ENCODE assay signal across 19 cellular contexts in genomic region chr4:866761-867390, GRCh38. TPM values are rescaled to one million over a fixed set of nuclear protein-coding genes. Genes with fewer than 3 reads are reported as not detected.
DNase-seq lines count a peak whose midpoint lies in the region; ATAC-seq and TF ChIP-seq lines count a peak whose summit lies in the region.
"Had no signal": no experiment of that assay in that cellular context is flagged by ENCODE, and none has a peak within 500 bp of the region (broad histone marks: within the 10 kb centered on the region; RNA-seq: fewer than 3 reads in every experiment).

No MANE protein-coding gene starts in this region.

- dilution Hi-C loops in IMR-90 (cut with HindIII; ENCODE audit: low sequenced_read_pairs, unreplicated experiment) (no loop called here), mammary epithelial cell (cut with HindIII; ENCODE audit: low sequenced_read_pairs) (no loop called here)

- H3K14ac ChIP-seq in IMR-90 (replicated peaks; ENCODE audit: low read depth, low read length) (no peak overlapping the region), mesenchymal stem cell (ENCODE audit: low read length in 2 of 2) (no peak overlapping the region)

- no peaks in the 10 kb centered on the region for H3K9me3 ChIP-seq in IMR-90 (ENCODE audit: control insufficient read depth, insufficient read depth, low read length)
- no peaks in the 10 kb centered on the region for H3K9me3 ChIP-seq in mammary epithelial cell (replicated peaks; ENCODE audit: insufficient read depth, low read length)
- peaks cover 6% of the 10 kb centered on the region for H3K9me3 ChIP-seq in mesenchymal stem cell (ENCODE audit: control insufficient read depth, low read length)
- no peaks in the 10 kb centered on the region for H3K9me3 ChIP-seq in tibial nerve
- H3K9me3 ChIP-seq: uterus had no signal

- H2BK20ac ChIP-seq in IMR-90 (ENCODE audit: low read depth, low read length), result no peak overlapping the region

- no peaks in the 10 kb centered on the region for H3K79me2 ChIP-seq in mammary epithelial cell (ENCODE audit: insufficient read depth, low read length)

- no peak overlapping the region for H2AK9ac ChIP-seq in IMR-90 (replicated peaks; ENCODE audit: low read depth, low read length, poor library complexity)

- H3K9ac ChIP-seq in IMR-90 (ENCODE audit: low read depth, low read length) (no peak overlapping the region), mammary epithelial cell (ENCODE audit: insufficient read depth, low read length) (no peak overlapping the region), mesenchymal stem cell (ENCODE audit: low read length) (no peak overlapping the region)

- H3K27me3 ChIP-seq in IMR-90 (ENCODE audit: control insufficient read depth, insufficient read depth, low read length) (no peaks in the 10 kb centered on the region), mammary epithelial cell (ENCODE audit: insufficient read depth, low read length) (no peaks in the 10 kb centered on the region), mesenchymal stem cell (ENCODE audit: control insufficient read depth in 1 of 2, insufficient read depth in 1 of 2, low read length in 2 of 2) (no peaks in the 10 kb centered on the region), tibial nerve (no peaks in the 10 kb centered on the region)
- H3K27me3 ChIP-seq: uterus had no signal

- H2BK15ac ChIP-seq in IMR-90 (ENCODE audit: low read depth, low read length) (no peak overlapping the region), mesenchymal stem cell (ENCODE audit: low read depth, poor library complexity, severe bottlenecking) (no peak overlapping the region)

- no peak overlapping the region for H2BK5ac ChIP-seq in IMR-90 (ENCODE audit: low read depth, low read length, poor library complexity, severe bottlenecking)
- no peak overlapping the region for H2BK5ac ChIP-seq in mesenchymal stem cell (ENCODE audit: low read depth, low read length, poor library complexity, severe bottlenecking)

- 86% methylated on average over 11 of the region's 28 CpGs; no CpG with 5 or more reads in 1 of the 2 experiments for WGBS in IMR-90 (ENCODE audit: extremely low coverage in 2 of 2, insufficient read length in 1 of 2), 2 experiments
- 87% methylated on average over 3 of the region's 28 CpGs for WGBS in mammary epithelial cell (ENCODE audit: low coverage, missing lambda C conversion rate)
- 91% methylated on average over 28 of the region's 28 CpGs for WGBS in mesenchymal stem cell
- 91 to 95% methylated on average over 14 to 22 of the region's 28 CpGs for WGBS in tibial nerve, 2 donors

- H2AFZ ChIP-seq in IMR-90 (replicated peaks; ENCODE audit: low read length, poor library complexity), result peak overlapping the region; percentile 49
- no peak overlapping the region for H2AFZ ChIP-seq in mammary epithelial cell (ENCODE audit: low read depth, low read length)
- H2AFZ ChIP-seq in mesenchymal stem cell (ENCODE audit: low read depth, low read length), result no peak overlapping the region

- TF ChIP-seq EP300 in tibial nerve (IDR thresholded peaks at IDR 0.05), result no peak

- H3K79me1 ChIP-seq in IMR-90 (ENCODE audit: low read depth in 1 of 2, low read length in 2 of 2) (peaks cover 0 to 17% of the 10 kb centered on the region in 2 experiments; a peak in 2 of 4 replicates), mesenchymal stem cell (replicated peaks; ENCODE audit: low read length, poor library complexity, severe bottlenecking) (peaks cover 17% of the 10 kb centered on the region)

- intact Hi-C loops in IMR-90 (cut with micrococcal nuclease), result no loop called here
- intact Hi-C loops in mammary epithelial cell (cut with micrococcal nuclease), result no loop called here

- no peaks in the 10 kb centered on the region for H3K9me3 Mint-ChIP-seq in activated T-cell treated with anti-CD3 and anti-CD28 coated beads, Interleukin-2, amount 50 U/mL, for 24 hours
- H3K9me3 Mint-ChIP-seq: activated naive CD4-positive, alpha-beta T cell treated with anti-CD3 and anti-CD28 coated beads, Interleukin-2, amount 50 U/mL, for 24 hours; CD4-positive, alpha-beta memory T cell; naive thymus-derived CD8-positive, alpha-beta T cell; stimulated activated naive CD8-positive, alpha-beta T cell treated with anti-CD3 and anti-CD28 coated beads, Interleukin-15, Interleukin-2, amounts not matched to agents 100 ng/mL and 50 ng/mL, for 24 hours; T-cell had no signal

- H4K91ac ChIP-seq in IMR-90 (ENCODE audit: insufficient read depth, low read depth, low read length) (no peak overlapping the region), mesenchymal stem cell (ENCODE audit: low read length) (no peak overlapping the region)

- TF ChIP-seq POLR2A in IMR-90 (IDR thresholded peaks at IDR 0.05; ENCODE audit: low read depth, low read length), result no peak
- TF ChIP-seq POLR2A in tibial nerve (IDR thresholded peaks at IDR 0.05), result no peak

- no peak overlapping the region for H3K4ac ChIP-seq in IMR-90 (ENCODE audit: low read depth, low read length)
- no peak overlapping the region for H3K4ac ChIP-seq in mesenchymal stem cell (ENCODE audit: low read depth in 1 of 2, low read length in 2 of 2)

- H3K4me3 ChIP-seq in IMR-90 (ENCODE audit: insufficient read depth, low read depth, low read length), result no peak overlapping the region
- H3K4me3 ChIP-seq in mammary epithelial cell (replicated peaks in 1 of 3; ENCODE audit: insufficient read depth in 1 of 3, low read depth in 2 of 3, low read length in 3 of 3), result no peak overlapping the region
- no peak overlapping the region for H3K4me3 ChIP-seq in mesenchymal stem cell (ENCODE audit: insufficient read depth in 1 of 2, low read depth in 1 of 2, low read length in 2 of 2)
- H3K4me3 ChIP-seq in tibial nerve, result no peak overlapping the region
- H3K4me3 ChIP-seq: smooth muscle cell, uterus had no signal

- no peaks in the 10 kb centered on the region for H3K27me3 Mint-ChIP-seq in activated T-cell treated with anti-CD3 and anti-CD28 coated beads, Interleukin-2, amount 50 U/mL, for 24 hours
- H3K27me3 Mint-ChIP-seq: activated naive CD4-positive, alpha-beta T cell treated with anti-CD3 and anti-CD28 coated beads, Interleukin-2, amount 50 U/mL, for 24 hours; CD4-positive, alpha-beta memory T cell; naive thymus-derived CD8-positive, alpha-beta T cell; progenitor cell of endocrine pancreas; stimulated activated naive CD8-positive, alpha-beta T cell treated with anti-CD3 and anti-CD28 coated beads, Interleukin-15, Interleukin-2, amounts not matched to agents 100 ng/mL and 50 ng/mL, for 24 hours; T-cell had no signal

- H3K27ac ChIP-seq in IMR-90 (ENCODE audit: insufficient read depth, low read length), result no peak overlapping the region
- no peak overlapping the region for H3K27ac ChIP-seq in mammary epithelial cell (ENCODE audit: insufficient read depth, low read depth, low read length)
- H3K27ac ChIP-seq in mesenchymal stem cell (ENCODE audit: low read length, poor library complexity, severe bottlenecking), result peak overlapping the region; percentile 8
- H3K27ac ChIP-seq in tibial nerve, result no peak overlapping the region
- H3K27ac ChIP-seq: uterus, WERI-Rb-1 had no signal

- CTCF ChIA-PET in IMR-90 (lab: Yijun Ruan, JAX), result no interaction called here
- CTCF ChIA-PET in mammary epithelial cell (lab: Charles Lee; ENCODE audit: low non-redundant PET), result no interaction called here

- H3K4me2 ChIP-seq in IMR-90 (ENCODE audit: low read depth, low read length) (no peak overlapping the region), mammary epithelial cell (ENCODE audit: insufficient read depth, low read depth, low read length) (no peak overlapping the region), mesenchymal stem cell (ENCODE audit: low read length, poor library complexity, severe bottlenecking) (peak overlapping the region; percentile 19)
- H3K4me2 ChIP-seq: smooth muscle cell had no signal

- H3K4me1 Mint-ChIP-seq in activated T-cell treated with anti-CD3 and anti-CD28 coated beads, Interleukin-2, amount 50 U/mL, for 24 hours (ENCODE audit: low read depth), result peaks cover 2% of the 10 kb centered on the region
- H3K4me1 Mint-ChIP-seq: activated naive CD4-positive, alpha-beta T cell treated with anti-CD3 and anti-CD28 coated beads, Interleukin-2, amount 50 U/mL, for 24 hours had no signal

- in situ Hi-C loops in IMR-90 (cut with MboI; ENCODE audit: low sequenced_read_pairs) (no loop called here), mammary epithelial cell (cut with MboI; ENCODE audit: low sequenced_read_pairs in 2 of 2) (no loop called here)

- no peak for TF ChIP-seq RAD21 in IMR-90 (IDR thresholded peaks at IDR 0.05; ENCODE audit: low read length)

- H3K4me3 Mint-ChIP-seq in activated T-cell treated with anti-CD3 and anti-CD28 coated beads, Interleukin-2, amount 50 U/mL, for 24 hours, result no peak overlapping the region
- H3K4me3 Mint-ChIP-seq: activated naive CD4-positive, alpha-beta T cell treated with anti-CD3 and anti-CD28 coated beads, Interleukin-2, amount 50 U/mL, for 24 hours; CD4-positive, alpha-beta memory T cell; naive thymus-derived CD8-positive, alpha-beta T cell; stimulated activated naive CD8-positive, alpha-beta T cell treated with anti-CD3 and anti-CD28 coated beads, Interleukin-15, Interleukin-2, amounts not matched to agents 100 ng/mL and 50 ng/mL, for 24 hours; T-cell had no signal

- H3K27ac Mint-ChIP-seq in activated T-cell treated with anti-CD3 and anti-CD28 coated beads, Interleukin-2, amount 50 U/mL, for 24 hours, result peak overlapping the region; percentile 73
- H3K27ac Mint-ChIP-seq: activated naive CD4-positive, alpha-beta T cell treated with anti-CD3 and anti-CD28 coated beads, Interleukin-2, amount 50 U/mL, for 24 hours; CD4-positive, alpha-beta memory T cell; progenitor cell of endocrine pancreas; stimulated activated naive CD8-positive, alpha-beta T cell treated with anti-CD3 and anti-CD28 coated beads, Interleukin-15, Interleukin-2, amounts not matched to agents 100 ng/mL and 50 ng/mL, for 24 hours; T-cell had no signal

- TF ChIP-seq CTCF in IMR-90 (conservative IDR thresholded peaks at IDR 0.05; ENCODE audit: low read depth, low read length), result no peak
- no peak for TF ChIP-seq CTCF in mammary epithelial cell (conservative IDR thresholded peaks at IDR 0.05 in 1 of 2, IDR thresholded peaks at IDR 0.05 in 1 of 2; ENCODE audit: extremely low read depth in 1 of 2, insufficient read depth in 1 of 2, low read depth in 1 of 2, low read length in 2 of 2)
- no peak for TF ChIP-seq CTCF in tibial nerve (IDR thresholded peaks at IDR 0.05)

- no peak overlapping the region for H4K8ac ChIP-seq in IMR-90 (ENCODE audit: low read depth in 2 of 2, low read length in 2 of 2)
- H4K8ac ChIP-seq in mesenchymal stem cell (ENCODE audit: low read length), result no peak overlapping the region

- H3K23ac ChIP-seq in IMR-90 (ENCODE audit: low read depth, low read length) (no peak overlapping the region), mesenchymal stem cell (ENCODE audit: low read length in 2 of 2) (no peak overlapping the region)

- POLR2A ChIA-PET in IMR-90 (lab: Charles Lee; ENCODE audit: unreplicated experiment), result no interaction called here

- H2BK120ac ChIP-seq in IMR-90 (ENCODE audit: low read depth, low read length) (no peak overlapping the region), mesenchymal stem cell (ENCODE audit: low read depth, low read length) (no peak overlapping the region)

- peaks cover 12% of the 10 kb centered on the region for H3K9me1 ChIP-seq in IMR-90 (ENCODE audit: insufficient read depth, low read length)

- ATAC-seq in IMR-90 (ENCODE audit: low read depth), result no peak
- ATAC-seq: naive thymus-derived CD8-positive, alpha-beta T cell; T-cell had no signal

- BruUV-seq in IMR-90 (replicated peaks; lab: Mats Ljungman, UMichigan), result no TSS peak
- BruUV-seq in mammary epithelial cell (replicated peaks; lab: Mats Ljungman, UMichigan), result TSS peak; percentile 81

- H3K4me1 ChIP-seq in IMR-90 (ENCODE audit: control insufficient read depth, insufficient read depth, low read length) (no peaks in the 10 kb centered on the region), mammary epithelial cell (ENCODE audit: insufficient read depth, low read length) (no peaks in the 10 kb centered on the region), mesenchymal stem cell (ENCODE audit: control insufficient read depth, insufficient read depth, low read depth, low read length) (peaks cover 35% of the 10 kb centered on the region), tibial nerve (no peaks in the 10 kb centered on the region)
- H3K4me1 ChIP-seq: uterus had no signal

- no peak overlapping the region for H3K18ac ChIP-seq in IMR-90 (ENCODE audit: low read depth, low read length)
- H3K18ac ChIP-seq in mesenchymal stem cell (ENCODE audit: low read depth in 1 of 2, low read length in 2 of 2), result no peak overlapping the region

- H3K36me3 Mint-ChIP-seq in activated T-cell treated with anti-CD3 and anti-CD28 coated beads, Interleukin-2, amount 50 U/mL, for 24 hours (ENCODE audit: low read depth), result peaks cover 91% of the 10 kb centered on the region

- no peak overlapping the region for H3K56ac ChIP-seq in IMR-90 (ENCODE audit: extremely low read depth, insufficient read depth, low read length)

- H3K36me3 ChIP-seq in IMR-90 (ENCODE audit: control insufficient read depth, insufficient read depth, low read length) (peaks cover 75% of the 10 kb centered on the region), mammary epithelial cell (ENCODE audit: insufficient read depth, low read length) (peaks cover 10% of the 10 kb centered on the region), mesenchymal stem cell (ENCODE audit: control insufficient read depth in 1 of 2, insufficient read depth in 2 of 2, low read depth in 1 of 2, low read length in 2 of 2) (peaks cover 88 to 91% of the 10 kb centered on the region in 2 experiments), tibial nerve (peaks cover 3 to 95% (median 32%) of the 10 kb centered on the region in 3 donors)
- H3K36me3 ChIP-seq: uterus had no signal

- peaks cover 15% of the 10 kb centered on the region for H4K20me1 ChIP-seq in IMR-90 (ENCODE audit: insufficient read depth, low read length)
- no peaks in the 10 kb centered on the region for H4K20me1 ChIP-seq in mammary epithelial cell (ENCODE audit: insufficient read depth, low read length)

- no peak overlapping the region for H4K5ac ChIP-seq in IMR-90 (ENCODE audit: low read depth, low read length)

- DNase-seq in activated T-cell treated with anti-CD3 and anti-CD28 coated beads, Interleukin-2, amount 50 U/mL, for 24 hours, result no peak
- no peak for DNase-seq in activated T-cell treated with anti-CD3 and anti-CD28 coated beads, Interleukin-2, amount 50 U/mL, for 1 hour
- DNase-seq in IMR-90 (no peak), mammary epithelial cell (peak; percentile 16), mesenchymal stem cell (no peak), HCEC 1CT (no peak), tibial nerve (ENCODE audit: low spot score in 2 of 2) (no peak), NCI-H446 treated with DMSO at 0.1 percent for 48 hours (lab: John Stamatoyannopoulos, UW) (no peak)
- DNase-seq: naive thymus-derived CD8-positive, alpha-beta T cell; NCI-H1105; T-cell; uterus; WERI-Rb-1 had no signal

- H2AK5ac ChIP-seq in IMR-90 (ENCODE audit: low read depth, low read length), result no peak overlapping the region
- H2AK5ac ChIP-seq in mesenchymal stem cell (ENCODE audit: low read length, severe bottlenecking), result no peak overlapping the region

- H2BK12ac ChIP-seq in mesenchymal stem cell (ENCODE audit: low read length in 2 of 2), result no peak overlapping the region

RNA-seq across cellular contexts. Expression of gene CPLX1, which starts 40.9 kb away (rescaled TPM):
- total RNA-seq in IMR-90 (2012; rRNA removed), result not detected in 2 replicates
- polyA plus RNA-seq in IMR-90 (2012; rRNA removed), result 0.05 and 0.06 TPM in 2 replicates
- 0.05 and 0.13 TPM in 2 replicates for polyA plus RNA-seq in IMR-90 (2012; cell fraction: cytosol; rRNA removed)
- 0.25 and 0.30 TPM in 2 replicates for polyA plus RNA-seq in IMR-90 (2012; cell fraction: nucleus; rRNA removed; ENCODE audit: low replicate concordance)
- total RNA-seq in mammary epithelial cell, result 1 to 10 TPM in 1 of 2 donors, not detected in 1; 1.1 TPM
- polyA plus RNA-seq in mammary epithelial cell, result 0.22 TPM
- not detected for polyA minus RNA-seq in mammary epithelial cell
- polyA plus RNA-seq in mesenchymal stem cell (2013, experiment 1 of 2), result 0.14 TPM
- polyA plus RNA-seq in mesenchymal stem cell (2013, experiment 2 of 2), result 0.10 TPM
- total RNA-seq in tibial nerve, result 1 to 10 TPM in 3 of 4 donors, not detected in 1; 1.8 to 2.4 (median 2.4) TPM
- total RNA-seq: lung microvascular endothelial cell, smooth muscle cell had no signal
- polyA plus RNA-seq: naive thymus-derived CD8-positive, alpha-beta T cell; smooth muscle cell had no signal
